ENCODE assay signal across 1 cellular context in the genomic region with DNA sequence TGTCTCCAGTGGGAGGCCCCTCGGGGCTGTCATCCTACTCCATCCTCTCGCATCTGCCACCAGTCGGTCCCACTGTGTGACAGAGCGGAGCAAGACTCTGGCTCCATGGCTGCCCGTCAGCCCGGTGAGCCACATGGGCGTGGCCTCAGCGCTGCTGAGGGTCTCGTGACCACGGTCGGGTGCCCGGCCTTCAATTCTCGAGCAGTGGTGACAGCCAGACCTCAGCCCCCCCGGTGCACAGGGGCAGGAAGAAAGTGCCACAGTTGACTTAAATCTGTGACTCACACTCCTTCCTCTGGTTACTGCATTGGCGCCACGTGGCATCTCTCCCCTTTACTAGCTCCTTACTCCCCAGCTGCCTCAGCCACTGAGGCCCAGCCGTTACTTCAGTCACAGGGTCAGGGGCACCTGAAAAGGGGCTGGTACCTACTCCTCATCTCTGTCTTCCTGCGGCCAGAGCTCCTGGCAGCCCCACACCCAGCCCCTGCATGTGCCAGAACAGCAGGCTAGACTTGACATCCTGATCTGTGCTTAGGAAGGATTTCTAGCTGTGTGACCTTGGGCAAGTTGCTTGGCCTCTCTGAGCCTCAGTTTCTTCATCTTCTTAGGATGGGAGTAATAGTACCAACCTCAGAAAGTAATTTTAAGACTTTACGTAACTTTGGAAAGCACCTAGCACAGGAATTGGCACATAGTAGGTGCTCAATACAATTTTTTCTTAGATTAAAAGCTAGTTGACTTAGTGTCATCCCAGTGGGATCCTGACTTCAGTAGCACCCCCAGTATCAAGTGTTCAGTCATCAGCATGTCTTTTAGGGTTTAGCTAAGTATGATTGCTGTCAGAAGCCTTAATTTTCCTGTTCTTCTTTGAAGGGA.
TF ChIP-seq lines count a peak whose summit lies in the region.

No MANE protein-coding gene starts in this region.

TF ChIP-seq in WTC11, 78 proteins besides CTCF, POLR2A, EP300 and RAD21 (continued from another document):
- TF ChIP-seq, protein P1, sequence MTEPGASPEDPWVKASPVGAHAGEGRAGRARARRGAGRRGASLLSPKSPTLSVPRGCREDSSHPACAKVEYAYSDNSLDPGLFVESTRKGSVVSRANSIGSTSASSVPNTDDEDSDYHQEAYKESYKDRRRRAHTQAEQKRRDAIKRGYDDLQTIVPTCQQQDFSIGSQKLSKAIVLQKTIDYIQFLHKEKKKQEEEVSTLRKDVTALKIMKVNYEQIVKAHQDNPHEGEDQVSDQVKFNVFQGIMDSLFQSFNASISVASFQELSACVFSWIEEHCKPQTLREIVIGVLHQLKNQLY (CRISPR knock-in tag; IDR thresholded peaks at IDR 0.05): no peak
- TF ChIP-seq ZNF263 (CRISPR knock-in tag; IDR thresholded peaks at IDR 0.05; ENCODE audit: low read depth) (no peak), ELF4 (CRISPR knock-in tag; IDR thresholded peaks at IDR 0.05; ENCODE audit: low read depth) (no peak), MYBL2 (CRISPR knock-in tag; IDR thresholded peaks at IDR 0.05) (no peak), TEAD1 (CRISPR knock-in tag; IDR thresholded peaks at IDR 0.05) (no peak), ZNF416 (CRISPR knock-in tag; IDR thresholded peaks at IDR 0.05) (no peak)
